Comparison of ENCODE assay signal across 8 cellular contexts in genomic region chr10:50624154-50624865, GRCh38. TPM values are rescaled to one million over a fixed set of nuclear protein-coding genes. Genes with fewer than 3 reads are reported as not detected.
DNase-seq lines count a peak whose midpoint lies in the region; ATAC-seq, FAIRE-seq and TF ChIP-seq lines count a peak whose summit lies in the region.

No MANE protein-coding gene starts in this region.

- no peaks in the 10 kb centered on the region for H4K20me1 ChIP-seq in endothelial cell of umbilical vein (replicated peaks; ENCODE audit: control insufficient read depth, extremely low read depth, insufficient read depth, low read length)

- CTCF ChIA-PET in endothelial cell of umbilical vein (lab: Charles Lee): interaction anchor here (0.7 to 7.3 kb wide), 12 partner anchors 12 to 348 kb away, joined by 3 to 106 read pairs (median 4); no protein-coding TSS in a partner anchor

- POLR2A ChIA-PET in endothelial cell of umbilical vein (lab: Charles Lee): interaction anchor here (0.7 to 1.1 kb wide), 3 partner anchors 19 to 206 kb away, joined by 3 read pairs; no protein-coding TSS in a partner anchor

- intact Hi-C loops in endothelial cell of umbilical vein (cut with micrococcal nuclease): loop anchor here (1.0 to 5.0 kb wide), 6 partner anchors 29 to 1953 kb away; partner anchors contain the start of gene ASAH2B

- FAIRE-seq in endothelial cell of umbilical vein (lab: Jason Lieb, UNC): peak; percentile 80

- peak overlapping the region; percentile 85 for H2AFZ ChIP-seq in endothelial cell of umbilical vein (ENCODE audit: low read depth, low read length)

- dilution Hi-C loops in endothelial cell of umbilical vein (cut with MboI; ENCODE audit: extremely low pct_ligation_motif_present, low sequenced_read_pairs): no loop called here

- peak overlapping the region; percentile 79 for H3K4me3 ChIP-seq in NT2/D1 (ENCODE audit: insufficient read length, low read depth)
- H3K4me3 ChIP-seq in endothelial cell of umbilical vein (replicated peaks in 1 of 3; ENCODE audit: insufficient read depth in 1 of 3, low read depth in 1 of 3, low read length in 3 of 3): peak overlapping the region; percentile 71 to 80 (median 72)
- H3K4me3 ChIP-seq in mononuclear cell (ENCODE audit: low read length): peak overlapping the region; percentile 91

- no peaks in the 10 kb centered on the region for H3K79me2 ChIP-seq in endothelial cell of umbilical vein (ENCODE audit: control insufficient read depth, insufficient read depth, low read length)

- H3K4me1 ChIP-seq in NT2/D1 (ENCODE audit: insufficient read depth, insufficient read length): peaks cover 2% of the 10 kb centered on the region
- H3K4me1 ChIP-seq in endothelial cell of umbilical vein (ENCODE audit: control insufficient read depth, extremely low read depth, insufficient read depth, low read length): peaks cover 20% of the 10 kb centered on the region
- peaks cover 35% of the 10 kb centered on the region for H3K4me1 ChIP-seq in mononuclear cell (ENCODE audit: insufficient read depth, low read length)

- peak overlapping the region; percentile 94 for H3K27ac ChIP-seq in endothelial cell of umbilical vein (ENCODE audit: insufficient read depth, low read depth, low read length)

- TF ChIP-seq CTCF in endothelial cell of umbilical vein (IDR thresholded peaks at IDR 0.05; ENCODE audit: extremely low read depth in 1 of 2, insufficient read depth in 1 of 2, low read depth in 1 of 2, low read length in 2 of 2): no peak

- no peaks in the 10 kb centered on the region for H3K36me3 ChIP-seq in NT2/D1 (ENCODE audit: insufficient read depth, insufficient read length, low read length)
- no peaks in the 10 kb centered on the region for H3K36me3 ChIP-seq in endothelial cell of umbilical vein (ENCODE audit: control insufficient read depth in 2 of 2, extremely low read depth in 1 of 2, insufficient read depth in 2 of 2, low read length in 2 of 2)

- no peaks in the 10 kb centered on the region for H3K9me3 ChIP-seq in NT2/D1 (ENCODE audit: insufficient read depth, low read length)
- H3K9me3 ChIP-seq in endothelial cell of umbilical vein (replicated peaks; ENCODE audit: control insufficient read depth, insufficient read depth, low read length): no peaks in the 10 kb centered on the region
- no peaks in the 10 kb centered on the region for H3K9me3 ChIP-seq in mononuclear cell (ENCODE audit: low read depth, low read length)

- H3K4me2 ChIP-seq in endothelial cell of umbilical vein (ENCODE audit: insufficient read depth, low read length): peak overlapping the region; percentile 94

- peaks cover 7% of the 10 kb centered on the region for H3K27me3 ChIP-seq in NT2/D1 (ENCODE audit: insufficient read depth, insufficient read length)
- no peaks in the 10 kb centered on the region for H3K27me3 ChIP-seq in endothelial cell of umbilical vein (ENCODE audit: control insufficient read depth in 2 of 2, insufficient read depth in 2 of 2, low read length in 2 of 2)
- no peaks in the 10 kb centered on the region for H3K27me3 ChIP-seq in mononuclear cell (ENCODE audit: insufficient read depth, low read length)

- BruUV-seq in endothelial cell of umbilical vein (replicated peaks; lab: Mats Ljungman, UMichigan): TSS peak; percentile 61

- ATAC-seq in GM21381 (IDR thresholded peaks at IDR 0.05; ENCODE audit: unreplicated experiment): peak; percentile 50

- TF ChIP-seq POLR2A in endothelial cell of umbilical vein (IDR thresholded peaks at IDR 0.05; ENCODE audit: low read depth, low read length): peak; percentile 65

- H3K9ac ChIP-seq in NT2/D1 (ENCODE audit: insufficient read length, low read depth) (peak overlapping the region; percentile 94), endothelial cell of umbilical vein (replicated peaks; ENCODE audit: extremely low read depth, insufficient read depth, low read length) (peak overlapping the region; percentile 93)

- DNase-seq in COR-L47 (lab: John Stamatoyannopoulos, UW) (peak; percentile 81), HT1080 (ENCODE audit: low read depth) (peak; percentile 93), NT2/D1 (ENCODE audit: low read depth, low spot score) (peak; percentile 85), endothelial cell of umbilical vein (ENCODE audit: low read depth, low spot score) (peak; percentile 96)
- peak; percentile 98 for DNase-seq in activated CD8-positive, alpha-beta memory T cell treated with anti-CD3 and anti-CD28 coated beads, Interleukin-2, amount 50 U/mL, for 48 hours
- peak; percentile 95 for DNase-seq in stimulated activated CD8-positive, alpha-beta memory T cell treated with anti-CD3 and anti-CD28 coated beads, Interleukin-2, amount 100 ng/mL, for 1 hour (ENCODE audit: low read depth in 2 of 2)

- no peaks in the 10 kb centered on the region for H3K9me1 ChIP-seq in endothelial cell of umbilical vein (replicated peaks; ENCODE audit: control insufficient read depth, extremely low read depth, insufficient read depth, low read length)

TF ChIP-seq in endothelial cell of umbilical vein, 7 proteins besides CTCF, POLR2A, EP300 and RAD21:
- TF ChIP-seq MAX (IDR thresholded peaks at IDR 0.05; ENCODE audit: insufficient read depth, insufficient read length): peak; percentile 78
- TF ChIP-seq MYC (IDR thresholded peaks at IDR 0.05; ENCODE audit: low read depth, low read length): peak; percentile 51
- TF ChIP-seq POLR2AphosphoS5 (IDR thresholded peaks at IDR 0.05; ENCODE audit: insufficient read depth, low read depth, low read length): no peak

RNA-seq across cellular contexts. Expression of gene SGMS1, which starts 0.6 kb away (rescaled TPM):
- 36.1 and 54.7 TPM in 2 replicates for total RNA-seq in HT1080 (2014; rRNA removed; shearing (Covaris generic))
- polyA plus RNA-seq in HT1080 (2015; cell fraction: cytosol; rRNA removed): 19.3 and 23.0 TPM in 2 replicates
- 14.7 and 20.5 TPM in 2 replicates for polyA plus RNA-seq in HT1080 (2015; cell fraction: nucleus; rRNA removed)
- total RNA-seq in endothelial cell of umbilical vein: 23.7 and 24.8 TPM in 2 replicates
- polyA plus RNA-seq in endothelial cell of umbilical vein: 8.8 and 9.7 TPM in 2 replicates
- polyA plus RNA-seq in endothelial cell of umbilical vein (2011; cell fraction: cytosol; rRNA removed): 8.2 and 9.9 TPM in 2 replicates
- polyA plus RNA-seq in endothelial cell of umbilical vein (2011; cell fraction: nucleus; rRNA removed): 11.2 and 16.0 TPM in 2 replicates
- polyA plus RNA-seq in endothelial cell of umbilical vein (2012): 14.8 and 16.1 TPM in 2 replicates
- 21.5 TPM in 2 replicates for polyA minus RNA-seq in endothelial cell of umbilical vein
- 36.0 TPM for polyA minus RNA-seq in endothelial cell of umbilical vein (2011; cell fraction: cytosol; rRNA and poly(A)+ RNA removed)
- 60.5 and 62.4 TPM in 2 replicates for polyA minus RNA-seq in endothelial cell of umbilical vein (2011; cell fraction: nucleus; rRNA and poly(A)+ RNA removed)
- total RNA-seq in mononuclear cell: 62.8 TPM

Comparison
In these comparisons a context has a peak if more than half of its experiments do, and no peak if none do; other contexts are left out.
1. Peak in every context shown above with its lines: DNase-seq, ATAC-seq, H3K4me3 ChIP-seq and H3K27ac ChIP-seq.